In the genomic region with DNA sequence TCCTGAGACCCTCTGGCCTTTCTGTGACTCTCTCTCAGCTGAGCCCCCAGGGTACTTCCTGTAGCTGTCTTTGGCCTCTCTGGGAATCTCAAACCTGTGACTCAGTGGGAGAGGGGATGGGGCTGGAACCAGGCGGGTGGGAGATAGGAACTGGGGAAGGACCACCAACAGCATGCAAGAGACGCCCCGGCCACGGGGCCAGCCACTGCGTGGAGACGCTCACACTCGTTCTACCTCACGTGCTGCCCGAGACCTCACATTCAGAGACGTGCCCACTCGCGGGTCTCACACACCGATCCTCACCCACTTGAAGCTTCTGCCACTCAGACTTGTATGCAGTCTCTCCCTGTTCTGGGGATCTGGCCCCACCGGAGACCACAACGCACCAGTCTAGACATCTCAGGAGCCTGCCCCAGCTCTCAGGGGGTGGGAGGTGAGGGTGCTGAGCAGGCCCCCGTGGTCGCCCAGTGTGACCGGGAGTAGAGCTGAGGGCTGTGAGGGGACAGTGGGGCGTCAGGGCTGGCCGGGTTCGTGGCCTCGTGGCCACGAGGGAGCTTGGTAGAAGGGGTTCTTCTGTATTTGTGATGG, we compare ENCODE assay signal across 20 cellular contexts. TPM values are rescaled to one million over a fixed set of nuclear protein-coding genes. Genes with fewer than 3 reads are reported as not detected.
DNase-seq lines count a peak whose midpoint lies in the region; ATAC-seq, FAIRE-seq and TF ChIP-seq lines count a peak whose summit lies in the region.
"Had no signal": no experiment of that assay in that cellular context is flagged by ENCODE, and none has a peak within 500 bp of the region (broad histone marks: within the 10 kb centered on the region; RNA-seq: fewer than 3 reads in every experiment).

No MANE protein-coding gene starts in this region.

- no peak for TF ChIP-seq EP300 in esophagus muscularis mucosa (IDR thresholded peaks at IDR 0.05)

- H3K27ac ChIP-seq in esophagus muscularis mucosa (replicated peaks in 1 of 4) (no peak overlapping the region), spleen (no peak overlapping the region), small intestine (ENCODE audit: low read depth in 1 of 2, low read length in 1 of 2) (no peak overlapping the region)
- H3K27ac ChIP-seq: KMS-11, neutrophil, RWPE1, skin epidermis, upper lobe of right lung had no signal

- no peak for ATAC-seq in HG03521 (IDR thresholded peaks at IDR 0.05; ENCODE audit: unreplicated experiment)
- ATAC-seq in HG03196 (IDR thresholded peaks at IDR 0.05; ENCODE audit: unreplicated experiment), result no peak

- H3K27me3 Mint-ChIP-seq in activated T-cell treated with anti-CD3 and anti-CD28 coated beads, Interleukin-2, amount 50 U/mL, for 24 hours, result peaks cover 3% of the 10 kb centered on the region
- no peaks in the 10 kb centered on the region for H3K27me3 Mint-ChIP-seq in activated CD4-positive, alpha-beta memory T cell treated with anti-CD3 and anti-CD28 coated beads for 36 hours

- no peak for FAIRE-seq in small intestine (lab: Jason Lieb, UNC)
- FAIRE-seq: astrocyte, endometrium had no signal

- no peaks in the 10 kb centered on the region for H3K9me3 Mint-ChIP-seq in activated T-cell treated with anti-CD3 and anti-CD28 coated beads, Interleukin-2, amount 50 U/mL, for 24 hours
- no peaks in the 10 kb centered on the region for H3K9me3 Mint-ChIP-seq in activated CD4-positive, alpha-beta memory T cell treated with anti-CD3 and anti-CD28 coated beads for 36 hours

- no peaks in the 10 kb centered on the region for H3K36me3 ChIP-seq in esophagus muscularis mucosa
- H3K36me3 ChIP-seq in spleen, result no peaks in the 10 kb centered on the region
- peaks cover 0 to 3% of the 10 kb centered on the region in 2 donors for H3K36me3 ChIP-seq in small intestine (ENCODE audit: control insufficient read depth in 2 of 2, insufficient read depth in 2 of 2, low read length in 2 of 2)
- H3K36me3 ChIP-seq: neutrophil, upper lobe of right lung had no signal

- no peak for TF ChIP-seq CTCF in esophagus muscularis mucosa (IDR thresholded peaks at IDR 0.05)
- TF ChIP-seq CTCF in spleen (IDR thresholded peaks at IDR 0.05 in 8 of 11, conservative IDR thresholded peaks at IDR 0.05 in 3 of 11), result no peak

- intact Hi-C loops in activated CD4-positive, alpha-beta memory T cell treated with anti-CD3 and anti-CD28 coated beads for 36 hours (cut with micrococcal nuclease), result loop anchor here (5.0 kb wide), 3 partner anchors 51 to 359 kb away; a partner anchor contains a TSS
- intact Hi-C loops in esophagus muscularis mucosa (cut with DNase I) (no loop called here), spleen (cut with DNase I; ENCODE audit: low total_unique reads) (no loop called here)

- H3K9me3 ChIP-seq in esophagus muscularis mucosa (no peaks in the 10 kb centered on the region), spleen (no peaks in the 10 kb centered on the region), small intestine (ENCODE audit: control insufficient read depth, low read depth) (no peaks in the 10 kb centered on the region)
- H3K9me3 ChIP-seq: upper lobe of right lung had no signal

- peaks cover 4 to 17% (median 12%) of the 10 kb centered on the region in 4 donors for H3K4me1 ChIP-seq in esophagus muscularis mucosa
- H3K4me1 ChIP-seq in spleen, result peaks cover 0 to 16% (median 14%) of the 10 kb centered on the region in 6 donors
- H3K4me1 ChIP-seq in small intestine (ENCODE audit: control insufficient read depth in 2 of 2, insufficient read depth in 1 of 2, low read depth in 1 of 2, low read length in 1 of 2), result peaks cover 0 to 2% of the 10 kb centered on the region in 2 donors
- H3K4me1 ChIP-seq: upper lobe of right lung had no signal

- no peak for TF ChIP-seq POLR2A in esophagus muscularis mucosa (IDR thresholded peaks at IDR 0.05; ENCODE audit: low read depth)
- TF ChIP-seq POLR2A in spleen (IDR thresholded peaks at IDR 0.05), result no peak

- H3K27me3 ChIP-seq in esophagus muscularis mucosa, result peaks cover 0 to 65% (median 0%) of the 10 kb centered on the region in 4 donors
- H3K27me3 ChIP-seq in spleen (replicated peaks in 1 of 7), result peaks cover 0 to 56% (median 6%) of the 10 kb centered on the region in 7 donors
- peaks cover 0 to 4% of the 10 kb centered on the region in 2 donors for H3K27me3 ChIP-seq in small intestine (ENCODE audit: control insufficient read depth in 2 of 2, insufficient read depth in 2 of 2, low read length in 2 of 2)

- WGBS in esophagus muscularis mucosa, result 84% methylated on average over 21 of the region's 23 CpGs
- WGBS in spleen, 5 donors, result 79 to 88% (median 80%) methylated on average over 23 of the region's 23 CpGs
- WGBS in small intestine, 3 donors, result 79 to 81% (median 80%) methylated on average over 23 of the region's 23 CpGs

- CTCF ChIA-PET in activated CD4-positive, alpha-beta memory T cell treated with anti-CD3 and anti-CD28 coated beads for 36 hours (lab: Charles Lee), result interaction anchor here (0.8 to 2.0 kb wide), 11 partner anchors 8 to 196 kb away, joined by 3 to 15 read pairs (median 4); a partner anchor contains a TSS

- H3K4me3 ChIP-seq in esophagus muscularis mucosa, result peak overlapping the region; percentile 45 to 58 (median 48)
- peak overlapping the region in 6 of 8 donors; percentile 28 to 71 (median 44) for H3K4me3 ChIP-seq in spleen
- peak overlapping the region in 1 of 2 donors; percentile 35 for H3K4me3 ChIP-seq in small intestine (ENCODE audit: low read depth in 1 of 2, low read length in 2 of 2)

- POLR2A ChIA-PET in activated CD4-positive, alpha-beta memory T cell treated with anti-CD3 and anti-CD28 coated beads for 36 hours (lab: Charles Lee), result interaction anchor here (1.2 kb wide), 1 partner anchor 34 kb away, joined by 3 read pairs; a partner anchor contains a TSS

- no peak for DNase-seq in activated T-cell treated with anti-CD3 and anti-CD28 coated beads, Interleukin-2, amount 50 U/mL, for 24 hours
- DNase-seq in activated T-cell treated with anti-CD3 and anti-CD28 coated beads for 4 hours (no peak), esophagus muscularis mucosa (ENCODE audit: extremely low spot score) (no peak), spleen (no peak), small intestine (no peak)
- DNase-seq in activated CD4-positive, alpha-beta memory T cell treated with anti-CD3 and anti-CD28 coated beads for 36 hours, result no peak
- DNase-seq: ACHN, DMS53, NCI-H1694, NCI-H774, T1000, upper lobe of right lung had no signal

- peaks cover 12% of the 10 kb centered on the region for H3K4me1 Mint-ChIP-seq in activated T-cell treated with anti-CD3 and anti-CD28 coated beads, Interleukin-2, amount 50 U/mL, for 24 hours (ENCODE audit: low read depth)
- peaks cover 10% of the 10 kb centered on the region for H3K4me1 Mint-ChIP-seq in activated CD4-positive, alpha-beta memory T cell treated with anti-CD3 and anti-CD28 coated beads for 36 hours (ENCODE audit: low read depth)

- peak overlapping the region; percentile 66 for H3K4me3 Mint-ChIP-seq in activated T-cell treated with anti-CD3 and anti-CD28 coated beads, Interleukin-2, amount 50 U/mL, for 24 hours
- H3K4me3 Mint-ChIP-seq in activated CD4-positive, alpha-beta memory T cell treated with anti-CD3 and anti-CD28 coated beads for 36 hours, result peak overlapping the region; percentile 56

- H3K27ac Mint-ChIP-seq in activated T-cell treated with anti-CD3 and anti-CD28 coated beads, Interleukin-2, amount 50 U/mL, for 24 hours, result peak overlapping the region; percentile 38
- peak overlapping the region; percentile 49 for H3K27ac Mint-ChIP-seq in activated CD4-positive, alpha-beta memory T cell treated with anti-CD3 and anti-CD28 coated beads for 36 hours

- no peaks in the 10 kb centered on the region for H3K36me3 Mint-ChIP-seq in activated T-cell treated with anti-CD3 and anti-CD28 coated beads, Interleukin-2, amount 50 U/mL, for 24 hours (ENCODE audit: low read depth)
- H3K36me3 Mint-ChIP-seq in activated CD4-positive, alpha-beta memory T cell treated with anti-CD3 and anti-CD28 coated beads for 36 hours, result no peaks in the 10 kb centered on the region

RNA-seq across cellular contexts. Expression of a gene that starts 13.8 kb away (rescaled TPM):
- 1 to 10 TPM; 4.5 to 5.3 TPM for total RNA-seq in activated CD4-positive, alpha-beta memory T cell treated with anti-CD3 and anti-CD28 coated beads for 36 hours
- total RNA-seq in esophagus muscularis mucosa (1 to 10 TPM in 1 of 4 donors, under 1 TPM in 3; 0.42 to 1.0 (median 0.95) TPM), spleen (1 to 10 TPM in 4 of 7 donors, under 1 TPM in 3; 0.52 to 1.3 (median 1.1) TPM)
- polyA plus RNA-seq in spleen (under 1 TPM; 0.13 to 0.48 (median 0.46) TPM), small intestine (1 to 10 TPM in 1 of 3 donors, under 1 TPM in 1, not detected in 1; 0.54 to 1.6 TPM)

RNA-seq across cellular contexts. Expression of a gene that starts 34.2 kb away (rescaled TPM):
- under 1 TPM in 1 of 2 experiments, not detected in 1; 0.31 TPM for total RNA-seq in activated CD4-positive, alpha-beta memory T cell treated with anti-CD3 and anti-CD28 coated beads for 36 hours
- not detected for total RNA-seq in esophagus muscularis mucosa
- total RNA-seq in spleen, result not detected
- polyA plus RNA-seq in spleen, result under 1 TPM; 0.19 to 0.41 (median 0.33) TPM
- polyA plus RNA-seq in small intestine, result under 1 TPM in 1 of 3 donors, not detected in 2; 0.73 TPM
- total RNA-seq: upper lobe of right lung had no signal

RNA-seq across cellular contexts. Expression of a gene that starts 34.3 kb away (rescaled TPM):
- not detected for total RNA-seq in activated CD4-positive, alpha-beta memory T cell treated with anti-CD3 and anti-CD28 coated beads for 36 hours
- total RNA-seq in esophagus muscularis mucosa (not detected), spleen (not detected)
- polyA plus RNA-seq in spleen (not detected), small intestine (under 1 TPM in 1 of 3 donors, not detected in 2; 0.22 TPM)
- total RNA-seq: astrocyte, upper lobe of right lung had no signal

RNA-seq across cellular contexts. Expression of a gene that starts 47.0 kb away (rescaled TPM):
- under 1 TPM; 0.36 to 0.38 TPM for total RNA-seq in activated CD4-positive, alpha-beta memory T cell treated with anti-CD3 and anti-CD28 coated beads for 36 hours
- total RNA-seq in esophagus muscularis mucosa (under 1 TPM in 1 of 4 donors, not detected in 3; 0.92 TPM), spleen (1 to 10 TPM in 1 of 7 donors, under 1 TPM in 4, not detected in 2; 0.17 to 1.4 (median 0.54) TPM)
- polyA plus RNA-seq in spleen (under 1 TPM; 0.02 to 0.26 (median 0.10) TPM), small intestine (100 to 1,000 TPM in 2 of 3 donors, 10 to 100 TPM in 1; 50.1 to 545 (median 411) TPM)

RNA-seq across cellular contexts. Expression of a gene that starts 51.1 kb away (rescaled TPM):
- total RNA-seq in activated CD4-positive, alpha-beta memory T cell treated with anti-CD3 and anti-CD28 coated beads for 36 hours, result 10 to 100 TPM; 25.2 to 25.3 TPM
- total RNA-seq in esophagus muscularis mucosa (10 to 100 TPM in 3 of 4 donors, 1 to 10 TPM in 1; 8.3 to 18.6 (median 14.8) TPM), spleen (10 to 100 TPM; 18.4 to 36.4 (median 24.1) TPM)
- polyA plus RNA-seq in spleen (10 to 100 TPM; 15.3 to 33.3 (median 22.6) TPM), small intestine (10 to 100 TPM; 22.4 to 35.2 (median 25.9) TPM)
